15 cellular contexts compared by ENCODE assay signal in the genomic region with DNA sequence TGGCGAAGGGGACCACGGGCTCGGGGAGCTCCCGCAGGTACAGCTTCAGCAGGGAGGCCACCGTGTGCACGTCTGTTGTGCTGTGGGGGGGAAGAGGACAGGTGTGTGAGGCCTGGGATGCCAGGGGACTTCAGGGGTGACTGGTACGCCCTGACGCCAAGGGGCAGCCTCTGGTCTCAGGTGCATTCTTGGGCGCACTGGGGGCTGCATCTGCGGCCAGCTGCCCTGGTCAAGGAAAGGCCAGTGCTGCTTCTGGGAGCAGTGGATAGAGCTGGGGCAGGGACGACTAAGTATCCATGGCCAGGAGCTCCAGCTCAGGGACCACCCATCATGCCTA.
"Had no signal": no experiment of that assay in that cellular context is flagged by ENCODE, and none has a peak within 500 bp of the region (broad histone marks: within the 10 kb centered on the region; RNA-seq: fewer than 3 reads in every experiment).

No MANE protein-coding gene starts in this region.

- H3K4me1 ChIP-seq: uterus had no signal

- H3K27me3 ChIP-seq: gastrocnemius medialis, uterus had no signal

- ATAC-seq: activated CD4-positive, CD25-positive, alpha-beta regulatory T cell treated with anti-CD3 and anti-CD28 coated beads, Interleukin-2, amount 50 U/mL, for 24 hours; activated naive CD8-positive, alpha-beta T cell treated with anti-CD3 and anti-CD28 coated beads, Interleukin-2, amount 50 U/mL, for 24 hours; gastrocnemius medialis; stimulated activated naive CD8-positive, alpha-beta T cell treated with anti-CD3 and anti-CD28 coated beads, Interleukin-15, amount 100 ng/mL, for 72 hours had no signal

- H3K9me3 ChIP-seq: gastrocnemius medialis, thoracic aorta, uterus had no signal

- H3K27ac ChIP-seq: gastrocnemius medialis, thoracic aorta, uterus had no signal

- H3K36me3 ChIP-seq: gastrocnemius medialis, thoracic aorta, uterus had no signal

- H3K27me3 Mint-ChIP-seq: activated naive CD8-positive, alpha-beta T cell treated with anti-CD3 and anti-CD28 coated beads, Interleukin-2, amount 50 U/mL, for 24 hours had no signal

- DNase-seq: activated naive CD8-positive, alpha-beta T cell treated with anti-CD3 and anti-CD28 coated beads, Interleukin-2, amount 50 U/mL, for 24 hours; caudate nucleus; cortex of kidney; effector memory CD4-positive, alpha-beta T cell; gastrocnemius medialis; naive B cell; nucleus accumbens; stimulated activated CD4-positive, alpha-beta T cell treated with anti-CD3 and anti-CD28 coated beads, Interleukin-2, amount 100 ng/mL, for 48 hours; stimulated activated CD8-positive, alpha-beta memory T cell treated with anti-CD3 and anti-CD28 coated beads, Interleukin-4, amount 100 ng/mL, for 48 hours; uterus had no signal

- H3K9me3 Mint-ChIP-seq: activated naive CD8-positive, alpha-beta T cell treated with anti-CD3 and anti-CD28 coated beads, Interleukin-2, amount 50 U/mL, for 24 hours; naive B cell; stimulated activated naive CD8-positive, alpha-beta T cell treated with anti-CD3 and anti-CD28 coated beads, Interleukin-15, amount 100 ng/mL, for 72 hours had no signal

- H3K4me1 Mint-ChIP-seq: activated naive CD8-positive, alpha-beta T cell treated with anti-CD3 and anti-CD28 coated beads, Interleukin-2, amount 50 U/mL, for 24 hours; stimulated activated naive CD8-positive, alpha-beta T cell treated with anti-CD3 and anti-CD28 coated beads, Interleukin-15, amount 100 ng/mL, for 72 hours had no signal

- H3K36me3 Mint-ChIP-seq: naive B cell had no signal

- H3K4me3 ChIP-seq: gastrocnemius medialis, thoracic aorta, uterus had no signal

- H3K4me3 Mint-ChIP-seq: activated naive CD8-positive, alpha-beta T cell treated with anti-CD3 and anti-CD28 coated beads, Interleukin-2, amount 50 U/mL, for 24 hours; stimulated activated naive CD8-positive, alpha-beta T cell treated with anti-CD3 and anti-CD28 coated beads, Interleukin-15, amount 100 ng/mL, for 72 hours had no signal

- FAIRE-seq: astrocyte, keratinocyte had no signal

- H3K27ac Mint-ChIP-seq: activated naive CD8-positive, alpha-beta T cell treated with anti-CD3 and anti-CD28 coated beads, Interleukin-2, amount 50 U/mL, for 24 hours; naive B cell had no signal
